In the genomic region with DNA sequence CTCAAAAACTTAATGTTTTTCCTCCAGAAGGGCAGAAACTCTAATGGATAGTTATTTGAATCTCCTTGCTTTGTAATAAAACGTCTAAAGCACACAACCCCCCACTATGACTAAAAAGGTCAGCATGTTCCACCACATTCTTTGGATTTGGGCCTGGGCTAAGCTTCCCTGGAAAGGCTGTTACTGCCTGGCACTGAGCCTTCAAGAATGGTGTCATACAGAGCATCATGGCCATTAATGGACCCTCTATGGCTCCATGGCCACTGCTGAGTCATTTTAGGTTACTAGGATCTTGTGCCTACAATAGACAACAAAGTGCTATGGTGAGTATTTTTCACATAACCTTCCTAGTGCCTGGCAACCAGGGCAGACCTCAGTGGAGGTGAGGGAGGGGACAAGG, we compare ENCODE assay signal across 8 cellular contexts.
DNase-seq lines count a peak whose midpoint lies in the region; TF ChIP-seq lines count a peak whose summit lies in the region.
"Had no signal": no experiment of that assay in that cellular context is flagged by ENCODE, and none has a peak within 500 bp of the region (broad histone marks: within the 10 kb centered on the region; RNA-seq: fewer than 3 reads in every experiment).

No MANE protein-coding gene starts in this region.

- DNase-seq in LHCN-M2 (ENCODE audit: low read depth) (peak; percentile 92), epidermal melanocyte (ENCODE audit: insufficient read length, low spot score) (peak; percentile 39), uterus (peak; percentile 25 to 33), erythroblast (lab: John Stamatoyannopoulos, UW) (no peak)
- DNase-seq in stimulated activated naive CD4-positive, alpha-beta T cell (lab: John Stamatoyannopoulos, UW) = no peak
- no peak for DNase-seq in activated CD4-positive, alpha-beta T cell treated with anti-CD3 and anti-CD28 coated beads, Interleukin-2, amount 50 U/mL, for 1 hour
- DNase-seq: NCI-H2171 had no signal

- intact Hi-C loops in uterus (cut with DNase I; ENCODE audit: low total_unique reads) = loop anchor here (5.0 kb wide), 1 partner anchor 235 kb away; no protein-coding TSS in a partner anchor

- H3K36me3 ChIP-seq in mesodermal cell (ENCODE audit: control insufficient read depth, insufficient read depth, low read length) (no peaks in the 10 kb centered on the region), uterus (no peaks in the 10 kb centered on the region)

- H3K4me3 ChIP-seq in mesodermal cell (ENCODE audit: extremely low read depth, insufficient read depth, low read length, poor library complexity, severe bottlenecking) = no peak overlapping the region
- H3K4me3 ChIP-seq in uterus = no peak overlapping the region

- no peaks in the 10 kb centered on the region for H3K27me3 ChIP-seq in uterus

- WGBS in mesodermal cell (ENCODE audit: insufficient coverage in 2 of 2), 2 experiments = no CpG with 5 or more reads among the region's 1 CpG

- H3K4me1 ChIP-seq in mesodermal cell (ENCODE audit: control insufficient read depth, insufficient read depth, low read length, poor library complexity, severe bottlenecking) (no peaks in the 10 kb centered on the region), uterus (no peaks in the 10 kb centered on the region)

- peak overlapping the region; percentile 18 for H3K27ac ChIP-seq in mesodermal cell (ENCODE audit: low read depth, low read length, severe bottlenecking)
- H3K27ac ChIP-seq in uterus = peak overlapping the region in 1 of 2 donors; percentile 37

- no peaks in the 10 kb centered on the region for H3K9me3 ChIP-seq in mesodermal cell (ENCODE audit: control insufficient read depth, low read length)
- no peaks in the 10 kb centered on the region for H3K9me3 ChIP-seq in uterus

- TF ChIP-seq POLR2A in uterus (IDR thresholded peaks at IDR 0.05) (no peak), erythroblast (IDR thresholded peaks at IDR 0.05; ENCODE audit: low read length) (no peak)

- TF ChIP-seq CTCF in uterus (IDR thresholded peaks at IDR 0.05) = no peak

Comparison
In these comparisons a context has a peak if more than half of its experiments do, and no peak if none do; other contexts are left out.
1. DNase-seq: peak in LHCN-M2 (single experiment), epidermal melanocyte (single experiment) and uterus (2 of 2); none in stimulated activated naive CD4-positive, alpha-beta T cell (0 of 6), erythroblast (0 of 2) and activated CD4-positive, alpha-beta T cell treated with anti-CD3 and anti-CD28 coated beads, Interleukin-2, amount 50 U/mL, for 1 hour (single experiment).